9 cellular contexts compared by ENCODE assay signal in genomic region chr9:129567842-129568559, GRCh38. TPM values are rescaled to one million over a fixed set of nuclear protein-coding genes. Genes with fewer than 3 reads are reported as not detected.
A peak's percentile ranks its signal among the peaks of the same experiment; 100 is the strongest.
DNase-seq lines count a peak whose midpoint lies in the region; ATAC-seq and TF ChIP-seq lines count a peak whose summit lies in the region.
"Had no signal": no experiment of that assay in that cellular context is flagged by ENCODE, and none has a peak within 500 bp of the region (broad histone marks: within the 10 kb centered on the region; RNA-seq: fewer than 3 reads in every experiment).

No MANE protein-coding gene starts in this region.

- in situ Hi-C loops in GM13976 (cut with MboI; ENCODE audit: low sequenced_read_pairs, unreplicated experiment) = no loop called here

- H3K9me3 Mint-ChIP-seq in type B pancreatic cell = no peaks in the 10 kb centered on the region

- TF ChIP-seq CTCF in coronary artery (IDR thresholded peaks at IDR 0.05) = no peak
- TF ChIP-seq CTCF in lung (IDR thresholded peaks at IDR 0.05; ENCODE audit: control extremely low read depth, extremely low read depth) = no peak
- TF ChIP-seq CTCF in type B pancreatic cell (conservative IDR thresholded peaks at IDR 0.05) = no peak
- TF ChIP-seq CTCF in GM13976 (IDR thresholded peaks at IDR 0.05; ENCODE audit: borderline replicate concordance, control extremely low read depth, extremely low read depth, insufficient read depth, missing control alignments) = no peak

- no peaks in the 10 kb centered on the region for H3K27me3 ChIP-seq in lung (ENCODE audit: control insufficient read depth, insufficient read depth)

- peaks cover 34% of the 10 kb centered on the region for H3K4me1 Mint-ChIP-seq in type B pancreatic cell (ENCODE audit: unreplicated experiment)

- H3K4me3 Mint-ChIP-seq in type B pancreatic cell = peak overlapping the region; percentile 88

- ATAC-seq in lung (ENCODE audit: insufficient read depth, low FRiP score) (peak; percentile 29), GM19455 (IDR thresholded peaks at IDR 0.05; ENCODE audit: unreplicated experiment) (no peak), GM21390 (IDR thresholded peaks at IDR 0.05; ENCODE audit: unreplicated experiment) (no peak)

- H3K27me3 Mint-ChIP-seq in type B pancreatic cell = no peaks in the 10 kb centered on the region

- peak overlapping the region; percentile 74 for H3K4me3 ChIP-seq in coronary artery
- H3K4me3 ChIP-seq in lung = peak overlapping the region; percentile 19

- H3K36me3 ChIP-seq in lung (ENCODE audit: control insufficient read depth in 2 of 2, insufficient read depth in 2 of 2, low read length in 2 of 2) = no peaks in the 10 kb centered on the region

- no peaks in the 10 kb centered on the region for H3K9me3 ChIP-seq in lung (ENCODE audit: control insufficient read depth in 2 of 2, insufficient read depth in 1 of 2, low read length in 1 of 2)

- H3K4me1 ChIP-seq in lung (ENCODE audit: control insufficient read depth in 2 of 2, insufficient read depth in 2 of 2, low read length in 2 of 2) = peaks cover 0 to 13% of the 10 kb centered on the region in 2 donors

- H3K27ac Mint-ChIP-seq in type B pancreatic cell = peak overlapping the region; percentile 88

- no peaks in the 10 kb centered on the region for H3K36me3 Mint-ChIP-seq in type B pancreatic cell

- peak; percentile 91 for DNase-seq in EH (ENCODE audit: low read depth)
- DNase-seq in NCI-H69 (lab: John Stamatoyannopoulos, UW) = peak; percentile 54
- DNase-seq in coronary artery (ENCODE audit: low spot score) = peak; percentile 76
- DNase-seq in lung (ENCODE audit: low spot score) = peak; percentile 51
- DNase-seq in type B pancreatic cell (ENCODE audit: extremely low spot score, unreplicated experiment) = no peak
- DNase-seq in GM13976 (ENCODE audit: low spot score) = no peak

- WGBS in lung, 2 donors = 3 to 4% methylated on average over 27 of the region's 27 CpGs

- H3K27ac ChIP-seq in coronary artery = peak overlapping the region; percentile 90 to 91
- peak overlapping the region in 1 of 2 donors; percentile 5 for H3K27ac ChIP-seq in lung (ENCODE audit: low read depth in 1 of 2, low read length in 1 of 2)

RNA-seq across cellular contexts. Expression of gene C9orf50, which starts 52.9 kb away (rescaled TPM):
- total RNA-seq in lung (under 1 TPM; 0.15 to 0.28 TPM), type B pancreatic cell (ENCODE audit: low replicate concordance) (not detected in 2 replicates)
- not detected for polyA plus RNA-seq in lung
- total RNA-seq: T-helper 1 cell treated with Interleukin-12 subunit alpha and Interleukin-12 subunit beta and Interleukin-4 antibody, amounts not matched to agents 30 ng/mL and 1 ng/mL, for 36 hours had no signal

RNA-seq across cellular contexts. Expression of gene NTMT1, which starts 58.0 kb away (rescaled TPM):
- total RNA-seq in lung (10 to 100 TPM; 14.3 to 30.1 TPM), type B pancreatic cell (ENCODE audit: low replicate concordance) (31.4 and 33.5 TPM in 2 replicates)
- 10 to 100 TPM; 36.3 to 54.7 TPM for polyA plus RNA-seq in lung

Comparison
In these comparisons a context has a peak if more than half of its experiments do, and no peak if none do; other contexts are left out.
1. DNase-seq: peak in EH (single experiment), NCI-H69 (single experiment), coronary artery (single experiment) and lung (single experiment); none in type B pancreatic cell (single experiment) and GM13976 (single experiment).